ENCODE assay signal across 21 cellular contexts in genomic region chr1:208129057-208129456, GRCh38.
DNase-seq lines count a peak whose midpoint lies in the region; FAIRE-seq and TF ChIP-seq lines count a peak whose summit lies in the region.
"Had no signal": no experiment of that assay in that cellular context is flagged by ENCODE, and none has a peak within 500 bp of the region (broad histone marks: within the 10 kb centered on the region; RNA-seq: fewer than 3 reads in every experiment).

No MANE protein-coding gene starts in this region.

- peak overlapping the region in 2 of 3 experiments; percentile 18 to 82 for H3K27ac Mint-ChIP-seq in nephron
- no peak overlapping the region for H3K27ac Mint-ChIP-seq in endothelial cell (ENCODE audit: unreplicated experiment)
- H3K27ac Mint-ChIP-seq: CD14-positive monocyte, IgD-negative memory B cell had no signal

- peaks cover 11% of the 10 kb centered on the region; the same call in 1 of the 2 replicates for H3K36me3 ChIP-seq in BE2C
- peaks cover 8 to 21% of the 10 kb centered on the region in 2 experiments for H3K36me3 ChIP-seq in SK-N-SH (replicated peaks in 1 of 2; ENCODE audit: control insufficient read depth in 1 of 2, insufficient read depth in 2 of 2, low read length in 1 of 2)
- H3K36me3 ChIP-seq: BLaER1 had no signal

- no peak for TF ChIP-seq POLR2A in H54 (IDR thresholded peaks at IDR 0.05; ENCODE audit: low read depth, low read length)

- 0% methylated on average over 1 of the region's 1 CpG for WGBS in SK-N-SH (ENCODE audit: low lambda C conversion rate)

- no peaks in the 10 kb centered on the region for H3K36me3 Mint-ChIP-seq in nephron (ENCODE audit: low read depth)
- peaks cover 4% of the 10 kb centered on the region for H3K36me3 Mint-ChIP-seq in endothelial cell (ENCODE audit: low read depth, unreplicated experiment)
- H3K36me3 Mint-ChIP-seq: CD14-positive monocyte; CD4-positive, alpha-beta memory T cell; IgD-negative memory B cell had no signal

- CTCF ChIA-PET in SK-N-SH (lab: Yijun Ruan, JAX): interaction anchor here (0.6 to 7.0 kb wide), 10 partner anchors 11 to 1145 kb away, joined by 3 to 95 read pairs (median 3); partner anchors contain the start of gene PLXNA2

- no peaks in the 10 kb centered on the region for H3K9me2 ChIP-seq in SK-N-SH

- no peaks in the 10 kb centered on the region for H3K9me3 ChIP-seq in BE2C
- no peaks in the 10 kb centered on the region for H3K9me3 ChIP-seq in SK-N-SH
- H3K9me3 ChIP-seq: A549, BLaER1 had no signal

- no peaks in the 10 kb centered on the region for H3K27me3 ChIP-seq in BE2C
- no peaks in the 10 kb centered on the region for H3K27me3 ChIP-seq in SK-N-SH (ENCODE audit: insufficient read depth)
- H3K27me3 ChIP-seq: BLaER1 had no signal

- H3K4me2 ChIP-seq in SK-N-SH: no peak overlapping the region
- H3K4me2 ChIP-seq: A549, BLaER1 had no signal

- H3K4me3 ChIP-seq in BE2C (ENCODE audit: low read depth, low read length): no peak overlapping the region
- no peak overlapping the region for H3K4me3 ChIP-seq in SK-N-SH (ENCODE audit: low read depth in 2 of 2, low read length in 1 of 2)
- H3K4me3 ChIP-seq: A549, BLaER1, GM12878 had no signal

- H3K9ac ChIP-seq in SK-N-SH: no peak overlapping the region
- H3K9ac ChIP-seq: BLaER1 had no signal

- FAIRE-seq in H54 (lab: Jason Lieb, UNC): no peak
- FAIRE-seq: A549, GM12878, GM19239, HepG2 had no signal

- H3K79me2 ChIP-seq in SK-N-SH (ENCODE audit: insufficient read depth): peaks cover 10% of the 10 kb centered on the region; the same call in 1 of the 2 replicates

- no peak for TF ChIP-seq EP300 in SK-N-SH (IDR thresholded peaks at IDR 0.05; ENCODE audit: borderline replicate concordance in 1 of 2, low read depth in 1 of 2, low read length in 1 of 2)

- H3K4me1 ChIP-seq in BE2C: no peaks in the 10 kb centered on the region; the same call in 1 of the 2 replicates
- H3K4me1 ChIP-seq in SK-N-SH (ENCODE audit: control insufficient read depth in 1 of 2, insufficient read depth in 2 of 2, low read depth in 1 of 2, low read length in 1 of 2): peaks cover 0 to 17% of the 10 kb centered on the region in 2 experiments; a peak in 2 of 4 replicates

- H3K27ac ChIP-seq in SK-N-SH (ENCODE audit: low read depth in 2 of 2, low read length in 1 of 2): no peak overlapping the region
- H3K27ac ChIP-seq: 22Rv1, A549, BLaER1 had no signal

- no peak overlapping the region for H2AFZ ChIP-seq in SK-N-SH (ENCODE audit: low read depth)

- POLR2A ChIA-PET in SK-N-SH (lab: Yijun Ruan, JAX): no interaction called here

- DNase-seq in NCI-H1092 treated with DMSO at 0.1 percent for 48 hours (lab: John Stamatoyannopoulos, UW) (peak; percentile 30), NCI-H1092 (lab: John Stamatoyannopoulos, UW) (no peak), BE2C (peak; percentile 29), SK-N-SH (peak; percentile 51), endothelial cell (ENCODE audit: low spot score) (no peak), H54 (ENCODE audit: insufficient read length, low spot score) (no peak)
- DNase-seq: AML-193; Calu3; CD4-positive, alpha-beta memory T cell; DMS79 treated with DMSO at 0.1 percent for 48 hours; EL; HCEC 1CT had no signal

- H4K20me1 ChIP-seq in SK-N-SH (ENCODE audit: insufficient read depth): no peaks in the 10 kb centered on the region
- H4K20me1 ChIP-seq: BLaER1 had no signal

- peaks cover 80% of the 10 kb centered on the region for H3K4me1 Mint-ChIP-seq in nephron
- peaks cover 18% of the 10 kb centered on the region for H3K4me1 Mint-ChIP-seq in endothelial cell (ENCODE audit: unreplicated experiment)

- TF ChIP-seq RAD21 in SK-N-SH (IDR thresholded peaks at IDR 0.05; ENCODE audit: low read length): no peak

- H3K4me3 Mint-ChIP-seq in nephron: no peak overlapping the region
- H3K4me3 Mint-ChIP-seq in endothelial cell (ENCODE audit: unreplicated experiment): no peak overlapping the region
- H3K4me3 Mint-ChIP-seq: CD14-positive monocyte; CD4-positive, alpha-beta memory T cell; IgD-negative memory B cell had no signal

- no peaks in the 10 kb centered on the region for H3K9me3 Mint-ChIP-seq in nephron
- no peaks in the 10 kb centered on the region for H3K9me3 Mint-ChIP-seq in endothelial cell (ENCODE audit: unreplicated experiment)
- H3K9me3 Mint-ChIP-seq: CD14-positive monocyte; CD4-positive, alpha-beta memory T cell; IgD-negative memory B cell had no signal

- H3F3A ChIP-seq in SK-N-SH (replicated peaks; ENCODE audit: insufficient read depth): no peaks in the 10 kb centered on the region

- TF ChIP-seq CTCF in BE2C (IDR thresholded peaks at IDR 0.05; ENCODE audit: low read depth, low read length): no peak
- TF ChIP-seq CTCF in SK-N-SH (IDR thresholded peaks at IDR 0.05): no peak
- TF ChIP-seq CTCF in nephron (IDR thresholded peaks at IDR 0.05; ENCODE audit: unreplicated experiment in 3 of 3): no peak
- TF ChIP-seq CTCF in endothelial cell (IDR thresholded peaks at IDR 0.05; ENCODE audit: unreplicated experiment): no peak

- H3K27me3 Mint-ChIP-seq in nephron (ENCODE audit: low read depth) (peaks cover 40% of the 10 kb centered on the region), endothelial cell (ENCODE audit: unreplicated experiment) (peaks cover 10% of the 10 kb centered on the region)

TF ChIP-seq in SK-N-SH, 30 proteins besides CTCF, POLR2A, EP300 and RAD21:
- TF ChIP-seq NFIC (IDR thresholded peaks at IDR 0.05; ENCODE audit: borderline replicate concordance) (0 out of 2 replicates have a peak, but pooled peaks have one; percentile 22), USF2 (IDR thresholded peaks at IDR 0.05; ENCODE audit: borderline replicate concordance, low read depth, low read length) (no peak), GATA2 (CRISPR knock-in tag; IDR thresholded peaks at IDR 0.05) (peak; percentile 24; the same call in 1 of the 2 replicates), FOXJ3 (CRISPR knock-in tag; IDR thresholded peaks at IDR 0.05) (no peak), TAF1 (IDR thresholded peaks at IDR 0.05; ENCODE audit: borderline replicate concordance, low read depth, low read length) (no peak), FOSL2 (IDR thresholded peaks at IDR 0.05; ENCODE audit: borderline replicate concordance, low read depth) (no peak), MEF2A (IDR thresholded peaks at IDR 0.05; ENCODE audit: borderline replicate concordance, low read depth) (no peak), SIN3A (IDR thresholded peaks at IDR 0.05; ENCODE audit: borderline replicate concordance, low read depth, low read length) (no peak)
TF ChIP-seq in SK-N-SH: peak in this region for 2.

Comparison
In these comparisons a context has a peak if more than half of its experiments do, and no peak if none do; other contexts are left out.
1. DNase-seq: peak in NCI-H1092 treated with DMSO at 0.1 percent for 48 hours (single experiment), BE2C (single experiment) and SK-N-SH (single experiment); none in NCI-H1092 (single experiment), endothelial cell (single experiment) and H54 (single experiment).